26 cellular contexts compared by ENCODE assay signal in the genomic region with DNA sequence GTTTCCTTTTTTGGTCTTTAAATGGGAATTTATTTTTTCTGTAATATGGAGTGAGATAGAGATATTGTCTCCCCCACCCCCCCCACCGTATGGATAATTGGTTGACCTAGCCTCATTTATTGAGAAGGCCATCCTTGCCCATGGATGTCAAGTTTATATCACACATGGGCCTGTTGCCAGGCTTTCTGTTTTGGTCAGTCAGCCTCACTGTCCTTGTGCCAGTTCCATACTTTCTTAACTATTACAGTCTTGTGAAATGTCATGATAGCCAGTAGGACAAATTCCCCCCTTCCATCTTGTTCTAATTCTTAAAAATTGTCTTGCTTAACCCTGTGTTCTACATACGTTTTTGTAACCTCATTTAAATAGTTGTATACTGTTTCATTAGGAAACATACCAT. TPM values are rescaled to one million over a fixed set of nuclear protein-coding genes. Genes with fewer than 3 reads are reported as not detected.
DNase-seq lines count a peak whose midpoint lies in the region; ATAC-seq, FAIRE-seq and TF ChIP-seq lines count a peak whose summit lies in the region.
"Had no signal": no experiment of that assay in that cellular context is flagged by ENCODE, and none has a peak within 500 bp of the region (broad histone marks: within the 10 kb centered on the region; RNA-seq: fewer than 3 reads in every experiment).

No MANE protein-coding gene starts in this region.

- H3K36me3 Mint-ChIP-seq in activated CD4-positive, alpha-beta T cell treated with anti-CD3 and anti-CD28 coated beads for 36 hours (ENCODE audit: low read depth) = peaks cover 54% of the 10 kb centered on the region
- peaks cover 4% of the 10 kb centered on the region for H3K36me3 Mint-ChIP-seq in T-helper 17 cell (ENCODE audit: low read depth)
- H3K36me3 Mint-ChIP-seq in astrocyte (ENCODE audit: low read depth, unreplicated experiment) = peaks cover 7% of the 10 kb centered on the region

- DNase-seq in activated CD4-positive, alpha-beta T cell treated with anti-CD3 and anti-CD28 coated beads for 36 hours = no peak
- DNase-seq in activated CD4-positive, alpha-beta T cell treated with anti-CD3 and anti-CD28 coated beads, Interleukin-2, amount 50 U/mL, for 48 hours = no peak
- no peak for DNase-seq in T-helper 17 cell
- no peak for DNase-seq in astrocyte (ENCODE audit: low read depth)
- no peak for DNase-seq in psoas muscle
- DNase-seq in superior temporal gyrus (ENCODE audit: extremely low spot score) = no peak
- DNase-seq: CD4-positive, CD25-positive, alpha-beta regulatory T cell; COR-L47; DMS 273 treated with DMSO at 0.1 percent for 48 hours; DND-41; GOT3; Kasumi-1; MG63; NCI-H1048; NCI-H1436; NCI-H1930; NCI-H345; NCI-H526; PC-3; RPMI8226 had no signal

- H2AFZ ChIP-seq in astrocyte (ENCODE audit: low read depth, low read length) = no peak overlapping the region

- H3K27me3 Mint-ChIP-seq in activated CD4-positive, alpha-beta T cell treated with anti-CD3 and anti-CD28 coated beads for 36 hours = no peaks in the 10 kb centered on the region
- H3K27me3 Mint-ChIP-seq in T-helper 17 cell (no peaks in the 10 kb centered on the region), astrocyte (ENCODE audit: low read depth, unreplicated experiment) (no peaks in the 10 kb centered on the region)
- H3K27me3 Mint-ChIP-seq: CD4-positive, CD25-positive, alpha-beta regulatory T cell; IgD-negative memory B cell had no signal

- H3K27ac ChIP-seq in astrocyte (ENCODE audit: low read depth, low read length) (no peak overlapping the region), psoas muscle (peak overlapping the region; percentile 74)
- H3K27ac ChIP-seq: 22Rv1 had no signal

- no peak overlapping the region for H3K9ac ChIP-seq in astrocyte (ENCODE audit: low read length)

- CTCF ChIA-PET in activated CD4-positive, alpha-beta T cell treated with anti-CD3 and anti-CD28 coated beads for 36 hours (lab: Charles Lee) = no interaction called here

- 78 to 88% (median 83%) methylated on average over 2 of the region's 2 CpGs for WGBS in psoas muscle, 3 donors

- FAIRE-seq in astrocyte (lab: Jason Lieb, UNC) = no peak
- FAIRE-seq: G401.6 had no signal

- no peak overlapping the region for H3K4me3 Mint-ChIP-seq in activated CD4-positive, alpha-beta T cell treated with anti-CD3 and anti-CD28 coated beads for 36 hours
- H3K4me3 Mint-ChIP-seq in T-helper 17 cell = no peak overlapping the region
- peak overlapping the region; percentile 10 for H3K4me3 Mint-ChIP-seq in astrocyte (ENCODE audit: unreplicated experiment)
- H3K4me3 Mint-ChIP-seq: CD4-positive, CD25-positive, alpha-beta regulatory T cell; IgD-negative memory B cell had no signal

- H3K9me3 Mint-ChIP-seq in activated CD4-positive, alpha-beta T cell treated with anti-CD3 and anti-CD28 coated beads for 36 hours (ENCODE audit: low read depth) = peaks cover 4% of the 10 kb centered on the region
- no peaks in the 10 kb centered on the region for H3K9me3 Mint-ChIP-seq in astrocyte (ENCODE audit: unreplicated experiment)

- intact Hi-C loops in activated CD4-positive, alpha-beta T cell treated with anti-CD3 and anti-CD28 coated beads for 36 hours (cut with DNase I, micrococcal nuclease) = no loop called here
- intact Hi-C loops in psoas muscle (cut with DNase I) = no loop called here

- H3K79me2 ChIP-seq in astrocyte (ENCODE audit: insufficient read depth, low read length) = no peaks in the 10 kb centered on the region

- no peaks in the 10 kb centered on the region for H3K9me3 ChIP-seq in T-helper 17 cell (ENCODE audit: control insufficient read depth, low read length, poor library complexity, severe bottlenecking)
- H3K9me3 ChIP-seq in astrocyte (ENCODE audit: insufficient read depth, low read depth, low read length) = no peaks in the 10 kb centered on the region
- no peaks in the 10 kb centered on the region for H3K9me3 ChIP-seq in psoas muscle
- H3K9me3 ChIP-seq: MG63 had no signal

- TF ChIP-seq CTCF in astrocyte (IDR thresholded peaks at IDR 0.05; ENCODE audit: insufficient read depth, low read depth, low read length) (no peak), psoas muscle (IDR thresholded peaks at IDR 0.05) (no peak)

- no peak for ATAC-seq in activated CD4-positive, alpha-beta T cell treated with anti-CD3 and anti-CD28 coated beads for 36 hours
- ATAC-seq in T-helper 17 cell (no peak), psoas muscle (no peak), GM19463 (IDR thresholded peaks at IDR 0.05; ENCODE audit: unreplicated experiment) (no peak), HG03045 (IDR thresholded peaks at IDR 0.05; ENCODE audit: unreplicated experiment) (no peak)
- ATAC-seq: HCT116, PC-3 had no signal

- no peaks in the 10 kb centered on the region for H4K20me1 ChIP-seq in astrocyte (ENCODE audit: insufficient read depth, low read length)

- H3K4me3 ChIP-seq in astrocyte (ENCODE audit: insufficient read depth, low read depth, low read length) = no peak overlapping the region
- H3K4me3 ChIP-seq in psoas muscle = no peak overlapping the region
- H3K4me3 ChIP-seq: MG63 had no signal

- H3K4me1 Mint-ChIP-seq in activated CD4-positive, alpha-beta T cell treated with anti-CD3 and anti-CD28 coated beads for 36 hours = peaks cover 76% of the 10 kb centered on the region
- H3K4me1 Mint-ChIP-seq in T-helper 17 cell (peaks cover 26% of the 10 kb centered on the region), astrocyte (ENCODE audit: low read depth, unreplicated experiment) (peaks cover 39% of the 10 kb centered on the region)

- H3K4me1 ChIP-seq in astrocyte (ENCODE audit: insufficient read depth, low read length) (no peaks in the 10 kb centered on the region), psoas muscle (peaks cover 58% of the 10 kb centered on the region)

- no peaks in the 10 kb centered on the region for H3K36me3 ChIP-seq in astrocyte (ENCODE audit: insufficient read depth, low read length)
- H3K36me3 ChIP-seq in psoas muscle (ENCODE audit: insufficient read depth in 1 of 2, low read depth in 1 of 2) = peaks cover 0 to 9% of the 10 kb centered on the region in 2 donors

- H3K27me3 ChIP-seq in astrocyte (ENCODE audit: insufficient read depth, low read length) = no peaks in the 10 kb centered on the region
- H3K27me3 ChIP-seq in psoas muscle (ENCODE audit: insufficient read depth in 3 of 3, low read length in 2 of 3) = no peaks in the 10 kb centered on the region
- H3K27me3 ChIP-seq: MG63 had no signal

- H3K4me2 ChIP-seq in astrocyte (ENCODE audit: low read length) = no peak overlapping the region

- H3K27ac Mint-ChIP-seq in activated CD4-positive, alpha-beta T cell treated with anti-CD3 and anti-CD28 coated beads for 36 hours = peak overlapping the region; percentile 88
- peak overlapping the region; percentile 56 for H3K27ac Mint-ChIP-seq in T-helper 17 cell
- peak overlapping the region; percentile 71 for H3K27ac Mint-ChIP-seq in astrocyte (ENCODE audit: unreplicated experiment)

- POLR2A ChIA-PET in activated CD4-positive, alpha-beta T cell treated with anti-CD3 and anti-CD28 coated beads for 36 hours (lab: Charles Lee) = no interaction called here

RNA-seq across cellular contexts. Expression of a gene that starts 12.5 kb away (rescaled TPM):
- 10 to 100 TPM; 58.4 to 81.1 TPM for total RNA-seq in activated CD4-positive, alpha-beta T cell treated with anti-CD3 and anti-CD28 coated beads for 36 hours
- total RNA-seq in T-helper 17 cell = 10 to 100 TPM; 44.8 to 46.0 TPM
- total RNA-seq in astrocyte = 27.3 and 28.5 TPM in 2 replicates
- total RNA-seq in psoas muscle = 10 to 100 TPM; 48.2 to 74.5 (median 57.2) TPM
- polyA plus RNA-seq in psoas muscle = 10 to 100 TPM; 34.2 to 72.4 (median 40.6) TPM

RNA-seq across cellular contexts. Expression of a gene that starts 12.8 kb away (rescaled TPM):
- total RNA-seq in activated CD4-positive, alpha-beta T cell treated with anti-CD3 and anti-CD28 coated beads for 36 hours = 1 to 10 TPM; 4.6 to 6.4 TPM
- 1 to 10 TPM; 7.0 to 8.2 TPM for total RNA-seq in T-helper 17 cell
- total RNA-seq in astrocyte = 1.6 and 2.6 TPM in 2 replicates
- total RNA-seq in psoas muscle = 1 to 10 TPM; 3.5 to 4.4 (median 3.8) TPM
- polyA plus RNA-seq in psoas muscle = 1 to 10 TPM; 4.1 to 7.3 (median 4.6) TPM
